Comparison of ENCODE assay signal across 13 cellular contexts in the genomic region with DNA sequence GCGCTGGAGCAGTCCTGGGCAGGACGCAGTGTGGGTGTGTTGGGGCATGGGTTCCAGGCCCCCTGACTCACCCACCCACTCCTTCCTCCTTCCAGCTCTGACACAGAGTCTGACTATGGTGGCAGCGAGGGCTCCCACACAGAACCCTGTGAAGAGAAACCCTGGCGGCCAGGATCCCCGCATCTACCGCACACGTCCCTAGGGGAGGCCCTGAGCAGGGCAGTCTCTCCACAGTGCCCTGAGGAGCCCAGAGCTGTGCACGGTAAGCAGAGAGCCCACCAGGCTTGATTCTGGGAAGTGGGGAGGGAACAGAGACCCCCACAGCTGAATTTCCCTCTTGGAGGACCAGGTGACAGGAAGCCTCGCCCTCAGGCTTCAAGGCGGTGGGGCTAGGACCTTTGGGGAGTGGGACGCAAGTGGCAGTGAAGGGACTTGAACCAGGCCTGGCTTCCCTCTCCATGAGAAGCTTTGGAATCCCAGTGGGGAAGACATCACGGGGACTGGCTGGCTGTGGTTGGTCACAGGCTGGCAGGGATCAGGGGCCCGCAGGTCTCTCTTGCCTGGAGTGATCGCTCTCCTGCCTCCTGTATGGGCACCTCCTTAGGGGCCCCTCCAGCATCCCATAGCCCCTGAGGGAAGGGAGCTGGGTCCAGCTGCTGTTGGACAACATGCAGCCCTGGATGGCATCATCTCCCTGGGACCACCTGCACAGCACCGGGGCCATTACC.
A peak's percentile ranks its signal among the peaks of the same experiment; 100 is the strongest.
DNase-seq lines count a peak whose midpoint lies in the region; ATAC-seq and TF ChIP-seq lines count a peak whose summit lies in the region.
"Had no signal": no experiment of that assay in that cellular context is flagged by ENCODE, and none has a peak within 500 bp of the region (broad histone marks: within the 10 kb centered on the region; RNA-seq: fewer than 3 reads in every experiment).

No MANE protein-coding gene starts in this region.

- no peaks in the 10 kb centered on the region for H3K36me3 Mint-ChIP-seq in activated naive CD4-positive, alpha-beta T cell treated with anti-CD3 and anti-CD28 coated beads for 36 hours (ENCODE audit: low read depth)
- no peaks in the 10 kb centered on the region for H3K36me3 Mint-ChIP-seq in activated naive CD8-positive, alpha-beta T cell treated with anti-CD3 and anti-CD28 coated beads, Interleukin-2, amount 50 U/mL, for 24 hours (ENCODE audit: low read depth)

- H3K4me3 ChIP-seq in mesodermal cell (ENCODE audit: extremely low read depth, insufficient read depth, low read length, poor library complexity, severe bottlenecking) (no peak overlapping the region), tibial artery (no peak overlapping the region), prostate gland (no peak overlapping the region)
- H3K4me3 ChIP-seq: heart left ventricle, SJSA1, upper lobe of left lung had no signal

- DNase-seq in activated naive CD4-positive, alpha-beta T cell treated with Interleukin-2 at 50 U/mL for 16 hours, result peak; percentile 29
- no peak for DNase-seq in activated naive CD4-positive, alpha-beta T cell treated with anti-CD3 and anti-CD28 coated beads for 36 hours
- peak; percentile 12 for DNase-seq in activated naive CD8-positive, alpha-beta T cell treated with anti-CD3 and anti-CD28 coated beads, Interleukin-2, amount 50 U/mL, for 24 hours
- DNase-seq in tibial artery, result no peak
- no peak for DNase-seq in NCI-H1930 (lab: John Stamatoyannopoulos, UW)
- no peak for DNase-seq in prostate gland (ENCODE audit: low spot score)
- DNase-seq: NCI-H1417 treated with DMSO at 0.1 percent for 48 hours had no signal

- WGBS in mesodermal cell (ENCODE audit: insufficient coverage in 2 of 2), 2 experiments, result 90 to 94% methylated on average over 9 of the region's 15 CpGs
- 96% methylated on average over 14 of the region's 15 CpGs for WGBS in prostate gland

- H3K27ac ChIP-seq in mesodermal cell (ENCODE audit: low read depth, low read length, severe bottlenecking), result peak overlapping the region; percentile 20
- peak overlapping the region; percentile 23 to 35 for H3K27ac ChIP-seq in tibial artery
- no peak overlapping the region for H3K27ac ChIP-seq in prostate gland
- H3K27ac ChIP-seq: heart left ventricle, SJSA1 had no signal

- TF ChIP-seq CTCF in tibial artery (IDR thresholded peaks at IDR 0.05), result no peak
- TF ChIP-seq CTCF in prostate gland (IDR thresholded peaks at IDR 0.05), result no peak

- no peaks in the 10 kb centered on the region for H3K27me3 Mint-ChIP-seq in activated naive CD4-positive, alpha-beta T cell treated with anti-CD3 and anti-CD28 coated beads for 36 hours (ENCODE audit: low read depth)
- H3K27me3 Mint-ChIP-seq in activated naive CD8-positive, alpha-beta T cell treated with anti-CD3 and anti-CD28 coated beads, Interleukin-2, amount 50 U/mL, for 24 hours, result peaks cover 3% of the 10 kb centered on the region

- H3K27me3 ChIP-seq in tibial artery, result no peaks in the 10 kb centered on the region
- H3K27me3 ChIP-seq in prostate gland (replicated peaks; ENCODE audit: insufficient read depth), result no peaks in the 10 kb centered on the region
- H3K27me3 ChIP-seq: heart left ventricle, SJSA1, upper lobe of left lung had no signal

- H3K9me3 Mint-ChIP-seq in activated naive CD4-positive, alpha-beta T cell treated with anti-CD3 and anti-CD28 coated beads for 36 hours, result no peaks in the 10 kb centered on the region
- no peaks in the 10 kb centered on the region for H3K9me3 Mint-ChIP-seq in activated naive CD8-positive, alpha-beta T cell treated with anti-CD3 and anti-CD28 coated beads, Interleukin-2, amount 50 U/mL, for 24 hours

- ATAC-seq in activated naive CD8-positive, alpha-beta T cell treated with anti-CD3 and anti-CD28 coated beads, Interleukin-2, amount 50 U/mL, for 24 hours, result peak; percentile 59
- no peak for ATAC-seq in GM18517 (IDR thresholded peaks at IDR 0.05; ENCODE audit: unreplicated experiment)

- H3K4me3 Mint-ChIP-seq in activated naive CD4-positive, alpha-beta T cell treated with anti-CD3 and anti-CD28 coated beads for 36 hours, result no peak overlapping the region
- no peak overlapping the region for H3K4me3 Mint-ChIP-seq in activated naive CD8-positive, alpha-beta T cell treated with anti-CD3 and anti-CD28 coated beads, Interleukin-2, amount 50 U/mL, for 24 hours
- H3K4me3 Mint-ChIP-seq: B cell had no signal

- no peaks in the 10 kb centered on the region for H3K36me3 ChIP-seq in mesodermal cell (ENCODE audit: control insufficient read depth, insufficient read depth, low read length)
- no peaks in the 10 kb centered on the region for H3K36me3 ChIP-seq in tibial artery
- no peaks in the 10 kb centered on the region for H3K36me3 ChIP-seq in prostate gland
- H3K36me3 ChIP-seq: heart left ventricle, SJSA1, upper lobe of left lung had no signal

- intact Hi-C loops in activated naive CD4-positive, alpha-beta T cell treated with anti-CD3 and anti-CD28 coated beads for 36 hours (cut with micrococcal nuclease), result loop anchor here (1.0 to 5.0 kb wide), 3 partner anchors 45 to 234 kb away; no protein-coding TSS in a partner anchor
- intact Hi-C loops in tibial artery (cut with DNase I; ENCODE audit: low total_unique reads), result loop anchor here (2.0 kb wide), 2 partner anchors 192 to 234 kb away; no protein-coding TSS in a partner anchor
- intact Hi-C loops in prostate gland (cut with DNase I), result loop anchor here (1.0 to 5.0 kb wide), 3 partner anchors 234 to 484 kb away; no protein-coding TSS in a partner anchor

- no peaks in the 10 kb centered on the region for H3K9me3 ChIP-seq in mesodermal cell (ENCODE audit: control insufficient read depth, low read length)
- H3K9me3 ChIP-seq in tibial artery, result no peaks in the 10 kb centered on the region
- H3K9me3 ChIP-seq in prostate gland, result no peaks in the 10 kb centered on the region
- H3K9me3 ChIP-seq: heart left ventricle, SJSA1, upper lobe of left lung had no signal

- no peak overlapping the region for H3K27ac Mint-ChIP-seq in activated naive CD4-positive, alpha-beta T cell treated with anti-CD3 and anti-CD28 coated beads for 36 hours
- H3K27ac Mint-ChIP-seq in activated naive CD8-positive, alpha-beta T cell treated with anti-CD3 and anti-CD28 coated beads, Interleukin-2, amount 50 U/mL, for 24 hours, result no peak overlapping the region
- H3K27ac Mint-ChIP-seq: B cell had no signal

- CTCF ChIA-PET in activated naive CD4-positive, alpha-beta T cell treated with anti-CD3 and anti-CD28 coated beads for 36 hours (lab: Charles Lee), result interaction anchor here (0.6 to 15.9 kb wide), 31 partner anchors 10 to 480 kb away, joined by 3 to 417 read pairs (median 4); partner anchors contain the start of gene MICAL2

- peaks cover 2% of the 10 kb centered on the region for H3K4me1 Mint-ChIP-seq in activated naive CD4-positive, alpha-beta T cell treated with anti-CD3 and anti-CD28 coated beads for 36 hours (ENCODE audit: low read depth)
- H3K4me1 Mint-ChIP-seq in activated naive CD8-positive, alpha-beta T cell treated with anti-CD3 and anti-CD28 coated beads, Interleukin-2, amount 50 U/mL, for 24 hours, result peaks cover 15% of the 10 kb centered on the region
- H3K4me1 Mint-ChIP-seq: B cell had no signal

- TF ChIP-seq POLR2A in prostate gland (IDR thresholded peaks at IDR 0.05), result no peak

- peaks cover 28% of the 10 kb centered on the region for H3K4me1 ChIP-seq in mesodermal cell (ENCODE audit: control insufficient read depth, insufficient read depth, low read length, poor library complexity, severe bottlenecking)
- H3K4me1 ChIP-seq in tibial artery, result peaks cover 0 to 45% (median 17%) of the 10 kb centered on the region in 4 donors
- no peaks in the 10 kb centered on the region for H3K4me1 ChIP-seq in prostate gland (replicated peaks)

Comparison
In these comparisons a context has a peak if more than half of its experiments do, and no peak if none do; other contexts are left out.
1. DNase-seq: peak in activated naive CD4-positive, alpha-beta T cell treated with Interleukin-2 at 50 U/mL for 16 hours (single experiment) and activated naive CD8-positive, alpha-beta T cell treated with anti-CD3 and anti-CD28 coated beads, Interleukin-2, amount 50 U/mL, for 24 hours (single experiment); none in activated naive CD4-positive, alpha-beta T cell treated with anti-CD3 and anti-CD28 coated beads for 36 hours (single experiment), tibial artery (0 of 2), NCI-H1930 (0 of 2) and prostate gland (single experiment).
2. H3K27ac ChIP-seq: peak in mesodermal cell (single experiment) and tibial artery (2 of 2); none in prostate gland (0 of 2).